19 cellular contexts compared by ENCODE assay signal in genomic region chr12:5060958-5061357, GRCh38. TPM values are rescaled to one million over a fixed set of nuclear protein-coding genes. Genes with fewer than 3 reads are reported as not detected.
A peak's percentile ranks its signal among the peaks of the same experiment; 100 is the strongest.
DNase-seq lines count a peak whose midpoint lies in the region; ATAC-seq and TF ChIP-seq lines count a peak whose summit lies in the region.
"Had no signal": no experiment of that assay in that cellular context is flagged by ENCODE, and none has a peak within 500 bp of the region (broad histone marks: within the 10 kb centered on the region; RNA-seq: fewer than 3 reads in every experiment).

No MANE protein-coding gene starts in this region.

- H3K27me3 ChIP-seq in ascending aorta = no peaks in the 10 kb centered on the region
- peaks cover 17% of the 10 kb centered on the region for H3K27me3 ChIP-seq in endodermal cell (ENCODE audit: control insufficient read depth, insufficient read depth, low read length, poor library complexity, severe bottlenecking)
- no peaks in the 10 kb centered on the region for H3K27me3 ChIP-seq in thoracic aorta (replicated peaks; ENCODE audit: insufficient read depth)
- H3K27me3 ChIP-seq: BE2C had no signal

- H3K4me1 ChIP-seq in ascending aorta (peaks cover 6 to 43% of the 10 kb centered on the region in 2 donors), endodermal cell (ENCODE audit: control insufficient read depth, insufficient read depth, low read length) (no peaks in the 10 kb centered on the region), thoracic aorta (ENCODE audit: control insufficient read depth in 1 of 2, low read depth in 2 of 2) (peaks cover 25 to 58% of the 10 kb centered on the region in 2 donors)
- H3K4me1 ChIP-seq: A549, BE2C had no signal

- TF ChIP-seq CTCF in ascending aorta (IDR thresholded peaks at IDR 0.05) (no peak), endodermal cell (conservative IDR thresholded peaks at IDR 0.05) (peak; percentile 63), thoracic aorta (IDR thresholded peaks at IDR 0.05) (no peak)

- H3K36me3 Mint-ChIP-seq in endodermal cell (ENCODE audit: low read depth) = no peaks in the 10 kb centered on the region
- no peaks in the 10 kb centered on the region for H3K36me3 Mint-ChIP-seq in activated naive CD4-positive, alpha-beta T cell treated with anti-CD3 and anti-CD28 coated beads, Interleukin-2, amount 50 U/mL, for 72 hours
- H3K36me3 Mint-ChIP-seq: CD4-positive, alpha-beta memory T cell had no signal

- intact Hi-C loops in ascending aorta (cut with DNase I) = no loop called here

- H3K36me3 ChIP-seq in ascending aorta (no peaks in the 10 kb centered on the region), endodermal cell (ENCODE audit: control insufficient read depth, insufficient read depth, low read length) (no peaks in the 10 kb centered on the region), thoracic aorta (no peaks in the 10 kb centered on the region)
- H3K36me3 ChIP-seq: BE2C had no signal

- no peaks in the 10 kb centered on the region for H3K4me1 Mint-ChIP-seq in endodermal cell
- H3K4me1 Mint-ChIP-seq: CD4-positive, alpha-beta memory T cell had no signal

- H3K27ac ChIP-seq in ascending aorta (peak overlapping the region; percentile 64 to 71), endodermal cell (ENCODE audit: low read depth, low read length) (no peak overlapping the region), thoracic aorta (peak overlapping the region; percentile 74 to 76)
- H3K27ac ChIP-seq: A549, C4-2B, GM23248, HL-60 had no signal

- no peak for ATAC-seq in thoracic aorta (ENCODE audit: insufficient number of reproducible peaks, low FRiP score, low read depth)
- no peak for ATAC-seq in activated naive CD4-positive, alpha-beta T cell treated with anti-CD3 and anti-CD28 coated beads, Interleukin-2, amount 50 U/mL, for 72 hours
- no peak for ATAC-seq in HG03045 (IDR thresholded peaks at IDR 0.05; ENCODE audit: unreplicated experiment)
- ATAC-seq: A549, GM12878 had no signal

- no peak overlapping the region for H3K9ac ChIP-seq in endodermal cell (ENCODE audit: extremely low read depth, low read length, poor library complexity, severe bottlenecking)
- H3K9ac ChIP-seq: GM23248 had no signal

- H3K27ac Mint-ChIP-seq in endodermal cell = no peak overlapping the region
- peak overlapping the region in 1 of 2 donors; percentile 41 for H3K27ac Mint-ChIP-seq in activated naive CD4-positive, alpha-beta T cell treated with anti-CD3 and anti-CD28 coated beads, Interleukin-2, amount 50 U/mL, for 72 hours
- H3K27ac Mint-ChIP-seq: CD4-positive, alpha-beta memory T cell had no signal

- DNase-seq in ascending aorta (ENCODE audit: low spot score in 2 of 2) = no peak
- no peak for DNase-seq in endodermal cell
- DNase-seq in medulla oblongata (ENCODE audit: extremely low spot score) = peak; percentile 61
- DNase-seq in thoracic aorta (ENCODE audit: low spot score) = peak; percentile 36
- DNase-seq in cerebellum (ENCODE audit: low spot score) = no peak
- DNase-seq in activated naive CD4-positive, alpha-beta T cell treated with anti-CD3 and anti-CD28 coated beads, Interleukin-2, amount 50 U/mL, for 72 hours (ENCODE audit: low spot score in 2 of 2) = no peak
- DNase-seq in NCI-H187 treated with DMSO at 0.1 percent for 48 hours (lab: John Stamatoyannopoulos, UW) = no peak
- DNase-seq: BE2C; CD4-positive, alpha-beta memory T cell; DMS79; GM23248; H7 had no signal

- H3K4me3 ChIP-seq in ascending aorta = no peak overlapping the region
- no peak overlapping the region for H3K4me3 ChIP-seq in endodermal cell (ENCODE audit: low read length)
- no peak overlapping the region for H3K4me3 ChIP-seq in thoracic aorta
- H3K4me3 ChIP-seq: A549, GM12878, GM23248 had no signal

- no peaks in the 10 kb centered on the region for H3K9me3 Mint-ChIP-seq in endodermal cell
- H3K9me3 Mint-ChIP-seq in activated naive CD4-positive, alpha-beta T cell treated with anti-CD3 and anti-CD28 coated beads, Interleukin-2, amount 50 U/mL, for 72 hours = no peaks in the 10 kb centered on the region

- H3K9me3 ChIP-seq in ascending aorta (no peaks in the 10 kb centered on the region), endodermal cell (ENCODE audit: control insufficient read depth, low read length) (no peaks in the 10 kb centered on the region), thoracic aorta (no peaks in the 10 kb centered on the region)
- H3K9me3 ChIP-seq: A549, BE2C had no signal

- H3K27me3 Mint-ChIP-seq in endodermal cell (ENCODE audit: insufficient read depth) = peaks cover 32% of the 10 kb centered on the region

- no peak overlapping the region for H3K4me3 Mint-ChIP-seq in endodermal cell
- H3K4me3 Mint-ChIP-seq: CD4-positive, alpha-beta memory T cell had no signal

- WGBS in endodermal cell (ENCODE audit: insufficient coverage in 1 of 2, insufficient read length in 1 of 2), 2 experiments = 83% methylated on average over 2 of the region's 3 CpGs; no CpG with 5 or more reads in 1 of the 2 experiments

RNA-seq across cellular contexts. Expression of gene KCNA5, which starts 17.3 kb away (rescaled TPM):
- 39.1 TPM for total RNA-seq in ascending aorta
- total RNA-seq in endodermal cell = not detected
- polyA plus RNA-seq in endodermal cell (2013, experiment 1 of 2) = 0.75 TPM
- polyA plus RNA-seq in endodermal cell (2013, experiment 2 of 2) = 0.66 TPM
- total RNA-seq in thoracic aorta = 10 to 100 TPM; 58.8 to 91.7 TPM
- 2.9 TPM for total RNA-seq in cerebellum
- not detected for total RNA-seq in activated naive CD4-positive, alpha-beta T cell treated with anti-CD3 and anti-CD28 coated beads, Interleukin-2, amount 50 U/mL, for 72 hours
- total RNA-seq: CD4-positive, alpha-beta memory T cell; G401; GM23248 had no signal
- polyA plus RNA-seq: A549; AG04450; CD4-positive, alpha-beta memory T cell; GM23248 had no signal

Comparison
In these comparisons a context has a peak if more than half of its experiments do, and no peak if none do; other contexts are left out.
1. DNase-seq: peak in medulla oblongata (single experiment) and thoracic aorta (single experiment); none in ascending aorta (0 of 2), endodermal cell (single experiment), cerebellum (single experiment), activated naive CD4-positive, alpha-beta T cell treated with anti-CD3 and anti-CD28 coated beads, Interleukin-2, amount 50 U/mL, for 72 hours (0 of 2) and NCI-H187 treated with DMSO at 0.1 percent for 48 hours (single experiment).
2. RNA of gene KCNA5, which starts 17.3 kb away (total RNA-seq): 58.8 to 91.7 TPM in thoracic aorta and 39.1 TPM in ascending aorta (single experiment); 2.9 TPM in cerebellum (single experiment), not detected in endodermal cell and not detected in activated naive CD4-positive, alpha-beta T cell treated with anti-CD3 and anti-CD28 coated beads, Interleukin-2, amount 50 U/mL, for 72 hours; every median in the first group is over 10 times any median in the second.